Comparison of ENCODE assay signal across 9 cellular contexts in genomic region chr12:122413516-122414404, GRCh38. TPM values are rescaled to one million over a fixed set of nuclear protein-coding genes. Genes with fewer than 3 reads are reported as not detected.
DNase-seq lines count a peak whose midpoint lies in the region; TF ChIP-seq lines count a peak whose summit lies in the region.
"Had no signal": no experiment of that assay in that cellular context is flagged by ENCODE, and none has a peak within 500 bp of the region (broad histone marks: within the 10 kb centered on the region; RNA-seq: fewer than 3 reads in every experiment).

No MANE protein-coding gene starts in this region.

- peaks cover 50% of the 10 kb centered on the region for H3K4me1 Mint-ChIP-seq in activated naive CD4-positive, alpha-beta T cell treated with anti-CD3 and anti-CD28 coated beads for 36 hours (ENCODE audit: low read depth)

- H3K9me3 ChIP-seq in tibial artery: no peaks in the 10 kb centered on the region
- H3K9me3 ChIP-seq: colonic mucosa had no signal

- peaks cover 1% of the 10 kb centered on the region for H3K36me3 Mint-ChIP-seq in activated naive CD4-positive, alpha-beta T cell treated with anti-CD3 and anti-CD28 coated beads for 36 hours (ENCODE audit: low read depth)

- POLR2A ChIA-PET in GM10248 (lab: Yijun Ruan, JAX): interaction anchor here (1.9 kb wide), 1 partner anchor 14 kb away, joined by 4 read pairs; no protein-coding TSS in a partner anchor

- intact Hi-C loops in activated naive CD4-positive, alpha-beta T cell treated with anti-CD3 and anti-CD28 coated beads for 36 hours (cut with micrococcal nuclease): loop anchor here (1.0 to 5.0 kb wide), 2 partner anchors 8 to 484 kb away; partner anchors contain the start of gene VPS37B
- intact Hi-C loops in tibial artery (cut with DNase I; ENCODE audit: low total_unique reads): loop anchor here (10.0 kb wide), 1 partner anchor 49 kb away; no protein-coding TSS in a partner anchor

- no peak overlapping the region for H3K4me3 ChIP-seq in fibroblast of villous mesenchyme (ENCODE audit: low read depth, low read length)
- no peak overlapping the region for H3K4me3 ChIP-seq in tibial artery
- H3K4me3 ChIP-seq: colonic mucosa had no signal

- H3K36me3 ChIP-seq in tibial artery: peaks cover 0 to 9% (median 6%) of the 10 kb centered on the region in 3 donors
- H3K36me3 ChIP-seq: colonic mucosa had no signal

- H3K27me3 ChIP-seq in tibial artery: no peaks in the 10 kb centered on the region
- H3K27me3 ChIP-seq: colonic mucosa had no signal

- H3K9me3 Mint-ChIP-seq in activated naive CD4-positive, alpha-beta T cell treated with anti-CD3 and anti-CD28 coated beads for 36 hours: no peaks in the 10 kb centered on the region

- H3K4me1 ChIP-seq in tibial artery: peaks cover 0 to 85% (median 35%) of the 10 kb centered on the region in 4 donors
- H3K4me1 ChIP-seq: colonic mucosa had no signal

- TF ChIP-seq CTCF in fibroblast of villous mesenchyme (IDR thresholded peaks at IDR 0.05; ENCODE audit: insufficient read depth, low read depth, low read length): no peak
- no peak for TF ChIP-seq CTCF in tibial artery (IDR thresholded peaks at IDR 0.05)
- TF ChIP-seq CTCF in GM10248 (IDR thresholded peaks at IDR 0.05; ENCODE audit: control extremely low read depth, extremely low read depth, low read depth, missing control alignments): no peak

- CTCF ChIA-PET in activated naive CD4-positive, alpha-beta T cell treated with anti-CD3 and anti-CD28 coated beads for 36 hours (lab: Charles Lee): interaction anchor here (0.7 to 4.2 kb wide), 5 partner anchors 11 to 59 kb away, joined by 3 to 17 read pairs (median 4); no protein-coding TSS in a partner anchor
- CTCF ChIA-PET in GM10248 (lab: Yijun Ruan, JAX): interaction anchor here (1.0 to 10.2 kb wide), 4 partner anchors 8 to 58 kb away, joined by 3 to 97 read pairs (median 4); partner anchors contain the start of gene CLIP1

- DNase-seq in activated naive CD4-positive, alpha-beta T cell treated with anti-CD3 and anti-CD28 coated beads for 36 hours: no peak
- DNase-seq in activated naive CD4-positive, alpha-beta T cell (lab: John Stamatoyannopoulos, UW): no peak
- DNase-seq in OCI-M1 (lab: John Stamatoyannopoulos, UW) (peak; percentile 70), fibroblast of villous mesenchyme (ENCODE audit: low read depth) (peak; percentile 46), tibial artery (no peak), cortex of kidney (lab: John Stamatoyannopoulos, UW) (no peak), glomerular visceral epithelial cell (ENCODE audit: extremely low spot score) (no peak), GM10248 (ENCODE audit: extremely low spot score) (no peak)
- DNase-seq: colonic mucosa had no signal

- H3K27me3 Mint-ChIP-seq in activated naive CD4-positive, alpha-beta T cell treated with anti-CD3 and anti-CD28 coated beads for 36 hours (ENCODE audit: low read depth): no peaks in the 10 kb centered on the region

- peak overlapping the region; percentile 59 for H3K4me3 Mint-ChIP-seq in activated naive CD4-positive, alpha-beta T cell treated with anti-CD3 and anti-CD28 coated beads for 36 hours

- peak overlapping the region; percentile 57 to 61 for H3K27ac ChIP-seq in tibial artery
- H3K27ac ChIP-seq: colonic mucosa had no signal

- peak overlapping the region; percentile 97 for H3K27ac Mint-ChIP-seq in activated naive CD4-positive, alpha-beta T cell treated with anti-CD3 and anti-CD28 coated beads for 36 hours

RNA-seq across cellular contexts. Expression of gene CLIP1, which starts 8.7 kb away (rescaled TPM):
- total RNA-seq in activated naive CD4-positive, alpha-beta T cell treated with anti-CD3 and anti-CD28 coated beads for 36 hours: 10 to 100 TPM; 50.7 to 51.3 TPM
- total RNA-seq in fibroblast of villous mesenchyme: 66.9 and 79.6 TPM in 2 replicates

Comparison
In these comparisons a context has a peak if more than half of its experiments do, and no peak if none do; other contexts are left out.
1. DNase-seq: peak in OCI-M1 (single experiment) and fibroblast of villous mesenchyme (single experiment); none in activated naive CD4-positive, alpha-beta T cell treated with anti-CD3 and anti-CD28 coated beads for 36 hours (single experiment), activated naive CD4-positive, alpha-beta T cell (0 of 4), tibial artery (0 of 2), cortex of kidney (single experiment), glomerular visceral epithelial cell (single experiment) and GM10248 (single experiment).